ENCODE assay signal across 1 cellular context in the genomic region with DNA sequence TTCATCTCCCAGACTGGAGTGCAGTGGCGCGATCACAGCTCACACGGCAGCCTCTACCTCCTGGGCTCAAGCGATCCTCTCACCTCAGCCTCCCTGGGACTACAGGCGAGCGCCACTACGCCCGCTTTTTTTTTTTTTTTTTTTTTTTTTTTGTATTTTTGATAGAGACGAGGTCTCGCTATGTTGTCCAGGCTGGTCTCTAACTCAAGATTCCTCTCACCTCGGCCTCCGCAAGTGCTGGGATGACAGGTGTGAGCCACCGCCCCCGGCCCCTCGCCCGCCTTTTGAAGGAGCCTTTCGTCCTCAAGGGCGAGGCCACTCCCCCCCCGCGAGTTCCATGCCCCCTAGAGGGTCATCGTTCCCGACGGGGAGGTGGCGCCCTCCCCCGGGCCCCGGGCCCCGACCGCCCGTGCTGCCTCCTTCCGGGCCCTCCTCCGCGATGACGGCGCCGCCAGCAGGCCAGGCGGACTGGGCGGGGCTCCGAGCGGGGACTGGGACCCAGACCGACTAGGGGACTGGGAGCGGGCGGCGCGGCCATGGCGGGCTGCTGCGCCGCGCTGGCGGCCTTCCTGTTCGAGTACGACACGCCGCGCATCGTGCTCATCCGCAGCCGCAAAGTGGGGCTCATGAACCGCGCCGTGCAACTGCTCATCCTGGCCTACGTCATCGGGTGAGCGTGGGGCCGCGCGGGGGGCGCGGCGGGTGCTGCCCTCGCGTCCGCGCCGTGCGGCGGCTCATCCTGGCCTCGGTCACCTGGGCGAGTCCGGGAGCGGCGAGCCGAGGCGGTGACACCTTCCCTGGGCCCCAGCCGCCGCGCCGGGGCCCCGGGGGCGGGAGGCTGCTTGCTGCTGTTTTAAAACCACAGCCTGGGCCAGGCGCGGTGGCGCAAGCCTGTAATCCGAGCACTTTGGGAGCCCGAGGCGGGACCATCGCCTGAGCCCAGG.
A peak's percentile ranks its signal among the peaks of the same experiment; 100 is the strongest.
TF ChIP-seq lines count a peak whose summit lies in the region.

A gene with protein sequence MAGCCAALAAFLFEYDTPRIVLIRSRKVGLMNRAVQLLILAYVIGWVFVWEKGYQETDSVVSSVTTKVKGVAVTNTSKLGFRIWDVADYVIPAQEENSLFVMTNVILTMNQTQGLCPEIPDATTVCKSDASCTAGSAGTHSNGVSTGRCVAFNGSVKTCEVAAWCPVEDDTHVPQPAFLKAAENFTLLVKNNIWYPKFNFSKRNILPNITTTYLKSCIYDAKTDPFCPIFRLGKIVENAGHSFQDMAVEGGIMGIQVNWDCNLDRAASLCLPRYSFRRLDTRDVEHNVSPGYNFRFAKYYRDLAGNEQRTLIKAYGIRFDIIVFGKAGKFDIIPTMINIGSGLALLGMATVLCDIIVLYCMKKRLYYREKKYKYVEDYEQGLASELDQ (plus strand): TSS at position 501 of the 944 bp plus-strand sequence. CDS start 36 bp downstream, at position 537.

TF ChIP-seq in HepG2, 621 proteins besides CTCF, POLR2A, EP300 and RAD21 (continued from another document and continues in another):
- TF ChIP-seq ZNF644 (CRISPR knock-in tag; IDR thresholded peaks at IDR 0.05; ENCODE audit: low read depth), result no peak
- TF ChIP-seq ZFY (CRISPR knock-in tag; IDR thresholded peaks at IDR 0.05), result peak; percentile 96
- peak; percentile 68; the same call in 1 of the 2 replicates for TF ChIP-seq HOXD1 (CRISPR knock-in tag; IDR thresholded peaks at IDR 0.05)
- peak; percentile 72; the same call in 1 of the 2 replicates for TF ChIP-seq ZSCAN25 (CRISPR knock-in tag; IDR thresholded peaks at IDR 0.05)
- peak; percentile 95 for TF ChIP-seq BCL3 (CRISPR knock-in tag; IDR thresholded peaks at IDR 0.05)
- TF ChIP-seq, protein P1, sequence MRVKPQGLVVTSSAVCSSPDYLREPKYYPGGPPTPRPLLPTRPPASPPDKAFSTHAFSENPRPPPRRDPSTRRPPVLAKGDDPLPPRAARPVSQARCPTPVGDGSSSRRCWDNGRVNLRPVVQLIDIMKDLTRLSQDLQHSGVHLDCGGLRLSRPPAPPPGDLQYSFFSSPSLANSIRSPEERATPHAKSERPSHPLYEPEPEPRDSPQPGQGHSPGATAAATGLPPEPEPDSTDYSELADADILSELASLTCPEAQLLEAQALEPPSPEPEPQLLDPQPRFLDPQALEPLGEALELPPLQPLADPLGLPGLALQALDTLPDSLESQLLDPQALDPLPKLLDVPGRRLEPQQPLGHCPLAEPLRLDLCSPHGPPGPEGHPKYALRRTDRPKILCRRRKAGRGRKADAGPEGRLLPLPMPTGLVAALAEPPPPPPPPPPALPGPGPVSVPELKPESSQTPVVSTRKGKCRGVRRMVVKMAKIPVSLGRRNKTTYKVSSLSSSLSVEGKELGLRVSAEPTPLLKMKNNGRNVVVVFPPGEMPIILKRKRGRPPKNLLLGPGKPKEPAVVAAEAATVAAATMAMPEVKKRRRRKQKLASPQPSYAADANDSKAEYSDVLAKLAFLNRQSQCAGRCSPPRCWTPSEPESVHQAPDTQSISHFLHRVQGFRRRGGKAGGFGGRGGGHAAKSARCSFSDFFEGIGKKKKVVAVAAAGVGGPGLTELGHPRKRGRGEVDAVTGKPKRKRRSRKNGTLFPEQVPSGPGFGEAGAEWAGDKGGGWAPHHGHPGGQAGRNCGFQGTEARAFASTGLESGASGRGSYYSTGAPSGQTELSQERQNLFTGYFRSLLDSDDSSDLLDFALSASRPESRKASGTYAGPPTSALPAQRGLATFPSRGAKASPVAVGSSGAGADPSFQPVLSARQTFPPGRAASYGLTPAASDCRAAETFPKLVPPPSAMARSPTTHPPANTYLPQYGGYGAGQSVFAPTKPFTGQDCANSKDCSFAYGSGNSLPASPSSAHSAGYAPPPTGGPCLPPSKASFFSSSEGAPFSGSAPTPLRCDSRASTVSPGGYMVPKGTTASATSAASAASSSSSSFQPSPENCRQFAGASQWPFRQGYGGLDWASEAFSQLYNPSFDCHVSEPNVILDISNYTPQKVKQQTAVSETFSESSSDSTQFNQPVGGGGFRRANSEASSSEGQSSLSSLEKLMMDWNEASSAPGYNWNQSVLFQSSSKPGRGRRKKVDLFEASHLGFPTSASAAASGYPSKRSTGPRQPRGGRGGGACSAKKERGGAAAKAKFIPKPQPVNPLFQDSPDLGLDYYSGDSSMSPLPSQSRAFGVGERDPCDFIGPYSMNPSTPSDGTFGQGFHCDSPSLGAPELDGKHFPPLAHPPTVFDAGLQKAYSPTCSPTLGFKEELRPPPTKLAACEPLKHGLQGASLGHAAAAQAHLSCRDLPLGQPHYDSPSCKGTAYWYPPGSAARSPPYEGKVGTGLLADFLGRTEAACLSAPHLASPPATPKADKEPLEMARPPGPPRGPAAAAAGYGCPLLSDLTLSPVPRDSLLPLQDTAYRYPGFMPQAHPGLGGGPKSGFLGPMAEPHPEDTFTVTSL (CRISPR knock-in tag; IDR thresholded peaks at IDR 0.05; ENCODE audit: borderline replicate concordance), result no peak
- no peak; the same call in 1 of the 2 replicates for TF ChIP-seq ETV6 (CRISPR knock-in tag; conservative IDR thresholded peaks at IDR 0.05)
- no peak for TF ChIP-seq SRSF1 (optimal IDR thresholded peaks at IDR 0.05; ENCODE audit: low read depth, low read length)
- TF ChIP-seq YY1 (IDR thresholded peaks at IDR 0.05; ENCODE audit: insufficient read depth, insufficient replicate concordance, low read depth, low read length), result peak; percentile 87
- TF ChIP-seq KAT2B (IDR thresholded peaks at IDR 0.05; ENCODE audit: borderline replicate concordance, low read depth, low read length), result no peak
- TF ChIP-seq, protein P2, sequence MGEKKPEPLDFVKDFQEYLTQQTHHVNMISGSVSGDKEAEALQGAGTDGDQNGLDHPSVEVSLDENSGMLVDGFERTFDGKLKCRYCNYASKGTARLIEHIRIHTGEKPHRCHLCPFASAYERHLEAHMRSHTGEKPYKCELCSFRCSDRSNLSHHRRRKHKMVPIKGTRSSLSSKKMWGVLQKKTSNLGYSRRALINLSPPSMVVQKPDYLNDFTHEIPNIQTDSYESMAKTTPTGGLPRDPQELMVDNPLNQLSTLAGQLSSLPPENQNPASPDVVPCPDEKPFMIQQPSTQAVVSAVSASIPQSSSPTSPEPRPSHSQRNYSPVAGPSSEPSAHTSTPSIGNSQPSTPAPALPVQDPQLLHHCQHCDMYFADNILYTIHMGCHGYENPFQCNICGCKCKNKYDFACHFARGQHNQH (CRISPR knock-in tag; IDR thresholded peaks at IDR 0.05), result peak; percentile 19; the same call in 1 of the 2 replicates
- no peak for TF ChIP-seq ATRX (CRISPR knock-in tag; IDR thresholded peaks at IDR 0.05; ENCODE audit: borderline replicate concordance)
- TF ChIP-seq IKZF1 (IDR thresholded peaks at IDR 0.05), result no peak
- peak; percentile 85; the same call in 1 of the 2 replicates for TF ChIP-seq ZNF713 (CRISPR knock-in tag; IDR thresholded peaks at IDR 0.05)
- TF ChIP-seq CCDC6 (CRISPR knock-in tag; IDR thresholded peaks at IDR 0.05), result peak; percentile 74; the same call in 1 of the 2 replicates
- TF ChIP-seq ZNF121 (CRISPR knock-in tag; IDR thresholded peaks at IDR 0.05), result peak; percentile 96
- 0 out of 2 replicates have a peak, but pooled peaks have one; percentile 32 for TF ChIP-seq SOX5 (CRISPR knock-in tag; IDR thresholded peaks at IDR 0.05; ENCODE audit: borderline replicate concordance)
- TF ChIP-seq FOSL1 (CRISPR knock-in tag; IDR thresholded peaks at IDR 0.05; ENCODE audit: borderline replicate concordance), result no peak
- no peak for TF ChIP-seq ZNF7 (CRISPR knock-in tag; IDR thresholded peaks at IDR 0.05)
- no peak for TF ChIP-seq ZNF629 (CRISPR knock-in tag; conservative IDR thresholded peaks at IDR 0.05)
- peak; percentile 36; the same call in 1 of the 2 replicates for TF ChIP-seq ZNF558 (CRISPR knock-in tag; IDR thresholded peaks at IDR 0.05; ENCODE audit: borderline replicate concordance)
- TF ChIP-seq, protein P3, sequence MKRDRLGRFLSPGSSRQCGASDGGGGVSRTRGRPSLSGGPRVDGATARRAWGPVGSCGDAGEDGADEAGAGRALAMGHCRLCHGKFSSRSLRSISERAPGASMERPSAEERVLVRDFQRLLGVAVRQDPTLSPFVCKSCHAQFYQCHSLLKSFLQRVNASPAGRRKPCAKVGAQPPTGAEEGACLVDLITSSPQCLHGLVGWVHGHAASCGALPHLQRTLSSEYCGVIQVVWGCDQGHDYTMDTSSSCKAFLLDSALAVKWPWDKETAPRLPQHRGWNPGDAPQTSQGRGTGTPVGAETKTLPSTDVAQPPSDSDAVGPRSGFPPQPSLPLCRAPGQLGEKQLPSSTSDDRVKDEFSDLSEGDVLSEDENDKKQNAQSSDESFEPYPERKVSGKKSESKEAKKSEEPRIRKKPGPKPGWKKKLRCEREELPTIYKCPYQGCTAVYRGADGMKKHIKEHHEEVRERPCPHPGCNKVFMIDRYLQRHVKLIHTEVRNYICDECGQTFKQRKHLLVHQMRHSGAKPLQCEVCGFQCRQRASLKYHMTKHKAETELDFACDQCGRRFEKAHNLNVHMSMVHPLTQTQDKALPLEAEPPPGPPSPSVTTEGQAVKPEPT (CRISPR knock-in tag; IDR thresholded peaks at IDR 0.05; ENCODE audit: low read depth), result no peak
- TF ChIP-seq MAFK (conservative IDR thresholded peaks at IDR 0.05 in 1 of 2, IDR thresholded peaks at IDR 0.05 in 1 of 2; ENCODE audit: low read length in 2 of 2), result no peak
- TF ChIP-seq ZNF652 (CRISPR knock-in tag; IDR thresholded peaks at IDR 0.05; ENCODE audit: borderline replicate concordance, low read depth), result no peak
- no peak for TF ChIP-seq ZNF260 (CRISPR knock-in tag; IDR thresholded peaks at IDR 0.05; ENCODE audit: borderline replicate concordance, low read depth)
- TF ChIP-seq ZBTB44 (CRISPR knock-in tag; IDR thresholded peaks at IDR 0.05), result 0 out of 2 replicates have a peak, but pooled peaks have one; percentile 39
- no peak for TF ChIP-seq ZNF790 (CRISPR knock-in tag; IDR thresholded peaks at IDR 0.05; ENCODE audit: borderline replicate concordance)
- TF ChIP-seq ZSCAN12 (CRISPR knock-in tag; IDR thresholded peaks at IDR 0.05), result peak; percentile 39; the same call in 1 of the 2 replicates
- peak; percentile 89; the same call in 1 of the 2 replicates for TF ChIP-seq ISX (CRISPR knock-in tag; conservative IDR thresholded peaks at IDR 0.05)
- no peak for TF ChIP-seq ZUFSP (CRISPR knock-in tag; IDR thresholded peaks at IDR 0.05; ENCODE audit: borderline replicate concordance)
- TF ChIP-seq ZNF382 (CRISPR knock-in tag; IDR thresholded peaks at IDR 0.05; ENCODE audit: borderline replicate concordance), result no peak
- peak; percentile 87 for TF ChIP-seq TAF1 (CRISPR knock-in tag; IDR thresholded peaks at IDR 0.05)
- TF ChIP-seq PREB (CRISPR knock-in tag; IDR thresholded peaks at IDR 0.05), result no peak
- TF ChIP-seq, protein P4, sequence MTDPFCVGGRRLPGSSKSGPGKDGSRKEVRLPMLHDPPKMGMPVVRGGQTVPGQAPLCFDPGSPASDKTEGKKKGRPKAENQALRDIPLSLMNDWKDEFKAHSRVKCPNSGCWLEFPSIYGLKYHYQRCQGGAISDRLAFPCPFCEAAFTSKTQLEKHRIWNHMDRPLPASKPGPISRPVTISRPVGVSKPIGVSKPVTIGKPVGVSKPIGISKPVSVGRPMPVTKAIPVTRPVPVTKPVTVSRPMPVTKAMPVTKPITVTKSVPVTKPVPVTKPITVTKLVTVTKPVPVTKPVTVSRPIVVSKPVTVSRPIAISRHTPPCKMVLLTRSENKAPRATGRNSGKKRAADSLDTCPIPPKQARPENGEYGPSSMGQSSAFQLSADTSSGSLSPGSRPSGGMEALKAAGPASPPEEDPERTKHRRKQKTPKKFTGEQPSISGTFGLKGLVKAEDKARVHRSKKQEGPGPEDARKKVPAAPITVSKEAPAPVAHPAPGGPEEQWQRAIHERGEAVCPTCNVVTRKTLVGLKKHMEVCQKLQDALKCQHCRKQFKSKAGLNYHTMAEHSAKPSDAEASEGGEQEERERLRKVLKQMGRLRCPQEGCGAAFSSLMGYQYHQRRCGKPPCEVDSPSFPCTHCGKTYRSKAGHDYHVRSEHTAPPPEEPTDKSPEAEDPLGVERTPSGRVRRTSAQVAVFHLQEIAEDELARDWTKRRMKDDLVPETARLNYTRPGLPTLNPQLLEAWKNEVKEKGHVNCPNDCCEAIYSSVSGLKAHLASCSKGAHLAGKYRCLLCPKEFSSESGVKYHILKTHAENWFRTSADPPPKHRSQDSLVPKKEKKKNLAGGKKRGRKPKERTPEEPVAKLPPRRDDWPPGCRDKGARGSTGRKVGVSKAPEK (CRISPR knock-in tag; IDR thresholded peaks at IDR 0.05; ENCODE audit: borderline replicate concordance), result no peak
- no peak; the same call in 1 of the 2 replicates for TF ChIP-seq GPN1 (CRISPR knock-in tag; IDR thresholded peaks at IDR 0.05; ENCODE audit: borderline replicate concordance)
- TF ChIP-seq HNRNPK (IDR thresholded peaks at IDR 0.05; ENCODE audit: low read depth, low read length, poor library complexity, severe bottlenecking), result no peak
